Comparison of ENCODE assay signal across 1 cellular context in the genomic region with DNA sequence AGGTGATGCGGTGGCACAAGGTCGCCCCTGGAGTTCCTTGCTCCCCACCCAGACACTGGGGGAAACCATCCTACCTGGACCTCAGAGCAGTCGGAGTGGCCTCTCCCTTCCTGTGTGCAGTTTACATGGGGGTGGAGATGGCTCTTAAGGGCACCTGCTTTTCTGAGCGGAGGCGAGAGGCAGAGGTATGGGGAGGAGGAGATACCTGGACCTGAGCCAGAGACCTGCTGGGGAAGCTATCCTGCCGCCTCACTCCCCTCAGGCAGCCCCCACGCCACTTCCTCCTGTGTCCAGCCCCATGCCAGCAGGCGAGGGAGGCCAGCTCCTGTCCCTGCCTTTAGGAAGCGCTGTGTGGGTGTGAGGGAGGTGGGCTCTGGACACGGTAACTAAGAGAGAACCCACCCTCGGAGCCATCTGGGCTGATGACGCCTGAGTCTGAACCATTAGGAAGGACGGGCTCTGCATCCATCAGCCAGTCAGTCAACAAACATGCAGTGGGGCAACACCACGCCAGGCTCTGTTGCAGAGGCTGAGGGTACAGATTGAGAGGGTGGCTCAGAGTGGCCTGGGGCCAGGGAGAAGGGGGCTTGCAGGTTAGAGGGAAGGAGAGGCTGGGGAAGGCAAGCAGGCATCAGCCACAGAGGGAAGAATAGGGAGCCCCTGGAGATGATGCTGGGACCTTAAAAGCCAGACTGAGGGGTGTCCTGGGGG.
TF ChIP-seq lines count a peak whose summit lies in the region.

No MANE protein-coding gene starts in this region.

TF ChIP-seq in GM23338, 12 proteins besides CTCF, POLR2A, EP300 and RAD21 (continued from another document):
- no peak for TF ChIP-seq REST (IDR thresholded peaks at IDR 0.05; ENCODE audit: unreplicated experiment)
